ENCODE assay signal across 1 cellular context in the genomic region with DNA sequence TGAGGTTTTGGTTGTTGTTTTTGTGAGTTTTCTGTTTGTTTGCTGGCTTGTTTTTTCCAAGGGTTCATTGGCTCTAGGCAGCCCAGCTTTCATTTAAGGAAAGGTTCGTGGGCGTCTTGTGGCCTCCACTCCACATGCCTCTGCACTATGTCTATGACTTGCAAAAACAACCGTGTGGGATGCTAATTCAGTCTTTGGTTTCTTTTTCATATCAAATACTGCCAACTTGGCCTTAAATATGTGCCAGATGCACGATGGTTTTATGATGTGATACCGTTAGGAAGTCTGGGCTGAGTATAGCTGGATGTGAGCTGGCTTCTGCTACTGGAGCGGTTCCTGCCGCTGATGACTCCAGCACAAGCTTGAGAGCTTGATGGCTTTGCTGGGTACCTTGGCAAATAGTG.
TF ChIP-seq lines count a peak whose summit lies in the region.

No MANE protein-coding gene starts in this region.

TF ChIP-seq in GM12878, 131 proteins besides CTCF, POLR2A, EP300 and RAD21:
- 0 out of 2 replicates have a peak, but pooled peaks have one; percentile 21 for TF ChIP-seq ZNF687 (IDR thresholded peaks at IDR 0.05)
- TF ChIP-seq IKZF2 (IDR thresholded peaks at IDR 0.05) = peak; percentile 40 to 62; a peak in 1 of 4 replicates
- TF ChIP-seq IKZF1 (conservative IDR thresholded peaks at IDR 0.05) = peak; percentile 72
- TF ChIP-seq, protein P1, sequence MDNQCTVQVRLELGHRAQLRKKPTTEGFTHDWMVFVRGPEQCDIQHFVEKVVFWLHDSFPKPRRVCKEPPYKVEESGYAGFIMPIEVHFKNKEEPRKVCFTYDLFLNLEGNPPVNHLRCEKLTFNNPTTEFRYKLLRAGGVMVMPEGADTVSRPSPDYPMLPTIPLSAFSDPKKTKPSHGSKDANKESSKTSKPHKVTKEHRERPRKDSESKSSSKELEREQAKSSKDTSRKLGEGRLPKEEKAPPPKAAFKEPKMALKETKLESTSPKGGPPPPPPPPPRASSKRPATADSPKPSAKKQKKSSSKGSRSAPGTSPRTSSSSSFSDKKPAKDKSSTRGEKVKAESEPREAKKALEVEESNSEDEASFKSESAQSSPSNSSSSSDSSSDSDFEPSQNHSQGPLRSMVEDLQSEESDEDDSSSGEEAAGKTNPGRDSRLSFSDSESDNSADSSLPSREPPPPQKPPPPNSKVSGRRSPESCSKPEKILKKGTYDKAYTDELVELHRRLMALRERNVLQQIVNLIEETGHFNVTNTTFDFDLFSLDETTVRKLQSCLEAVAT (IDR thresholded peaks at IDR 0.05) = 0 out of 2 replicates have a peak, but pooled peaks have one; percentile 65
- TF ChIP-seq, protein P2, sequence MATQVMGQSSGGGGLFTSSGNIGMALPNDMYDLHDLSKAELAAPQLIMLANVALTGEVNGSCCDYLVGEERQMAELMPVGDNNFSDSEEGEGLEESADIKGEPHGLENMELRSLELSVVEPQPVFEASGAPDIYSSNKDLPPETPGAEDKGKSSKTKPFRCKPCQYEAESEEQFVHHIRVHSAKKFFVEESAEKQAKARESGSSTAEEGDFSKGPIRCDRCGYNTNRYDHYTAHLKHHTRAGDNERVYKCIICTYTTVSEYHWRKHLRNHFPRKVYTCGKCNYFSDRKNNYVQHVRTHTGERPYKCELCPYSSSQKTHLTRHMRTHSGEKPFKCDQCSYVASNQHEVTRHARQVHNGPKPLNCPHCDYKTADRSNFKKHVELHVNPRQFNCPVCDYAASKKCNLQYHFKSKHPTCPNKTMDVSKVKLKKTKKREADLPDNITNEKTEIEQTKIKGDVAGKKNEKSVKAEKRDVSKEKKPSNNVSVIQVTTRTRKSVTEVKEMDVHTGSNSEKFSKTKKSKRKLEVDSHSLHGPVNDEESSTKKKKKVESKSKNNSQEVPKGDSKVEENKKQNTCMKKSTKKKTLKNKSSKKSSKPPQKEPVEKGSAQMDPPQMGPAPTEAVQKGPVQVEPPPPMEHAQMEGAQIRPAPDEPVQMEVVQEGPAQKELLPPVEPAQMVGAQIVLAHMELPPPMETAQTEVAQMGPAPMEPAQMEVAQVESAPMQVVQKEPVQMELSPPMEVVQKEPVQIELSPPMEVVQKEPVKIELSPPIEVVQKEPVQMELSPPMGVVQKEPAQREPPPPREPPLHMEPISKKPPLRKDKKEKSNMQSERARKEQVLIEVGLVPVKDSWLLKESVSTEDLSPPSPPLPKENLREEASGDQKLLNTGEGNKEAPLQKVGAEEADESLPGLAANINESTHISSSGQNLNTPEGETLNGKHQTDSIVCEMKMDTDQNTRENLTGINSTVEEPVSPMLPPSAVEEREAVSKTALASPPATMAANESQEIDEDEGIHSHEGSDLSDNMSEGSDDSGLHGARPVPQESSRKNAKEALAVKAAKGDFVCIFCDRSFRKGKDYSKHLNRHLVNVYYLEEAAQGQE (IDR thresholded peaks at IDR 0.05; ENCODE audit: low read depth, low read length) = no peak
- 0 out of 2 replicates have a peak, but pooled peaks have one; percentile 16 for TF ChIP-seq MTA2 (IDR thresholded peaks at IDR 0.05; ENCODE audit: low read depth)
TF ChIP-seq in GM12878: peak in this region for 5.
